Comparison of ENCODE assay signal across 2 cellular contexts in genomic region chr3:127610105-127610504, GRCh38.
A peak's percentile ranks its signal among the peaks of the same experiment; 100 is the strongest.
TF ChIP-seq lines count a peak whose summit lies in the region.

No MANE protein-coding gene starts in this region.

TF ChIP-seq in HEK293, 187 proteins besides CTCF, POLR2A, EP300 and RAD21:
- TF ChIP-seq GLIS1 (tag by site-specific recombination; IDR thresholded peaks at IDR 0.05) (peak; percentile 75), ZNF560 (tag by site-specific recombination; IDR thresholded peaks at IDR 0.05; ENCODE audit: borderline replicate concordance) (no peak)

TF ChIP-seq in GM12878, 131 proteins besides CTCF, POLR2A, EP300 and RAD21:
- no peak for TF ChIP-seq PML (IDR thresholded peaks at IDR 0.05; ENCODE audit: low read length)
- TF ChIP-seq RAD51 (IDR thresholded peaks at IDR 0.05): no peak
- TF ChIP-seq SPI1 (IDR thresholded peaks at IDR 0.05; ENCODE audit: borderline replicate concordance, insufficient read depth, low read depth, low read length): no peak
- TF ChIP-seq ASH2L (IDR thresholded peaks at IDR 0.05; ENCODE audit: borderline replicate concordance, low read depth): no peak
- no peak for TF ChIP-seq SMARCA5 (IDR thresholded peaks at IDR 0.05)
- TF ChIP-seq, protein P1, sequence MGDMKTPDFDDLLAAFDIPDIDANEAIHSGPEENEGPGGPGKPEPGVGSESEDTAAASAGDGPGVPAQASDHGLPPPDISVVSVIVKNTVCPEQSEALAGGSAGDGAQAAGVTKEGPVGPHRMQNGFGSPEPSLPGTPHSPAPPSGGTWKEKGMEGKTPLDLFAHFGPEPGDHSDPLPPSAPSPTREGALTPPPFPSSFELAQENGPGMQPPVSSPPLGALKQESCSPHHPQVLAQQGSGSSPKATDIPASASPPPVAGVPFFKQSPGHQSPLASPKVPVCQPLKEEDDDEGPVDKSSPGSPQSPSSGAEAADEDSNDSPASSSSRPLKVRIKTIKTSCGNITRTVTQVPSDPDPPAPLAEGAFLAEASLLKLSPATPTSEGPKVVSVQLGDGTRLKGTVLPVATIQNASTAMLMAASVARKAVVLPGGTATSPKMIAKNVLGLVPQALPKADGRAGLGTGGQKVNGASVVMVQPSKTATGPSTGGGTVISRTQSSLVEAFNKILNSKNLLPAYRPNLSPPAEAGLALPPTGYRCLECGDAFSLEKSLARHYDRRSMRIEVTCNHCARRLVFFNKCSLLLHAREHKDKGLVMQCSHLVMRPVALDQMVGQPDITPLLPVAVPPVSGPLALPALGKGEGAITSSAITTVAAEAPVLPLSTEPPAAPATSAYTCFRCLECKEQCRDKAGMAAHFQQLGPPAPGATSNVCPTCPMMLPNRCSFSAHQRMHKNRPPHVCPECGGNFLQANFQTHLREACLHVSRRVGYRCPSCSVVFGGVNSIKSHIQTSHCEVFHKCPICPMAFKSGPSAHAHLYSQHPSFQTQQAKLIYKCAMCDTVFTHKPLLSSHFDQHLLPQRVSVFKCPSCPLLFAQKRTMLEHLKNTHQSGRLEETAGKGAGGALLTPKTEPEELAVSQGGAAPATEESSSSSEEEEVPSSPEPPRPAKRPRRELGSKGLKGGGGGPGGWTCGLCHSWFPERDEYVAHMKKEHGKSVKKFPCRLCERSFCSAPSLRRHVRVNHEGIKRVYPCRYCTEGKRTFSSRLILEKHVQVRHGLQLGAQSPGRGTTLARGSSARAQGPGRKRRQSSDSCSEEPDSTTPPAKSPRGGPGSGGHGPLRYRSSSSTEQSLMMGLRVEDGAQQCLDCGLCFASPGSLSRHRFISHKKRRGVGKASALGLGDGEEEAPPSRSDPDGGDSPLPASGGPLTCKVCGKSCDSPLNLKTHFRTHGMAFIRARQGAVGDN (IDR thresholded peaks at IDR 0.05): peak; percentile 22; the same call in 1 of the 2 replicates
- TF ChIP-seq, protein P2, sequence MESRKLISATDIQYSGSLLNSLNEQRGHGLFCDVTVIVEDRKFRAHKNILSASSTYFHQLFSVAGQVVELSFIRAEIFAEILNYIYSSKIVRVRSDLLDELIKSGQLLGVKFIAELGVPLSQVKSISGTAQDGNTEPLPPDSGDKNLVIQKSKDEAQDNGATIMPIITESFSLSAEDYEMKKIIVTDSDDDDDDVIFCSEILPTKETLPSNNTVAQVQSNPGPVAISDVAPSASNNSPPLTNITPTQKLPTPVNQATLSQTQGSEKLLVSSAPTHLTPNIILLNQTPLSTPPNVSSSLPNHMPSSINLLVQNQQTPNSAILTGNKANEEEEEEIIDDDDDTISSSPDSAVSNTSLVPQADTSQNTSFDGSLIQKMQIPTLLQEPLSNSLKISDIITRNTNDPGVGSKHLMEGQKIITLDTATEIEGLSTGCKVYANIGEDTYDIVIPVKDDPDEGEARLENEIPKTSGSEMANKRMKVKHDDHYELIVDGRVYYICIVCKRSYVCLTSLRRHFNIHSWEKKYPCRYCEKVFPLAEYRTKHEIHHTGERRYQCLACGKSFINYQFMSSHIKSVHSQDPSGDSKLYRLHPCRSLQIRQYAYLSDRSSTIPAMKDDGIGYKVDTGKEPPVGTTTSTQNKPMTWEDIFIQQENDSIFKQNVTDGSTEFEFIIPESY (IDR thresholded peaks at IDR 0.05): no peak
- no peak for TF ChIP-seq SUPT20H (IDR thresholded peaks at IDR 0.05; ENCODE audit: borderline replicate concordance, control insufficient read depth, low read depth, low read length)
- no peak for TF ChIP-seq JUNB (IDR thresholded peaks at IDR 0.05)
- TF ChIP-seq HCFC1 (IDR thresholded peaks at IDR 0.05; ENCODE audit: low read length): no peak
- no peak for TF ChIP-seq NFIC (IDR thresholded peaks at IDR 0.05; ENCODE audit: low read depth, low read length)
- TF ChIP-seq CHD2 (IDR thresholded peaks at IDR 0.05; ENCODE audit: borderline replicate concordance, low read depth, low read length): no peak
- no peak for TF ChIP-seq EGR1 (IDR thresholded peaks at IDR 0.05; ENCODE audit: borderline replicate concordance in 1 of 2, low read depth in 2 of 2, low read length in 2 of 2)
- TF ChIP-seq POLR2AphosphoS2 (IDR thresholded peaks at IDR 0.05; ENCODE audit: low read depth, low read length): no peak
- TF ChIP-seq NR2C1 (IDR thresholded peaks at IDR 0.05): 0 out of 2 replicates have a peak, but pooled peaks have one; percentile 8
- TF ChIP-seq KLF5 (IDR thresholded peaks at IDR 0.05; ENCODE audit: partially characterized antibody): no peak
TF ChIP-seq in GM12878: peak in this region for 2.
